In genomic region chr5:146290318-146290717, GRCh38 we compare ENCODE assay signal across 2 cellular contexts.
TF ChIP-seq lines count a peak whose summit lies in the region.

No MANE protein-coding gene starts in this region.

TF ChIP-seq in liver, 16 proteins besides CTCF, POLR2A, EP300 and RAD21:
- TF ChIP-seq REST (IDR thresholded peaks at IDR 0.05) (no peak), NR2F2 (IDR thresholded peaks at IDR 0.05) (no peak), TAF1 (conservative IDR thresholded peaks at IDR 0.05) (no peak), RXRA (IDR thresholded peaks at IDR 0.05) (peak; percentile 85 to 94), ATF3 (IDR thresholded peaks at IDR 0.05) (no peak), HNF4A (conservative IDR thresholded peaks at IDR 0.05) (peak; percentile 22 to 34), SP1 (IDR thresholded peaks at IDR 0.05) (peak; percentile 40), HNF4G (IDR thresholded peaks at IDR 0.05) (no peak), MAX (IDR thresholded peaks at IDR 0.05) (no peak), YY1 (IDR thresholded peaks at IDR 0.05) (peak; percentile 38), JUND (IDR thresholded peaks at IDR 0.05) (no peak), FOXA2 (IDR thresholded peaks at IDR 0.05) (no peak), EGR1 (IDR thresholded peaks at IDR 0.05; ENCODE audit: low read depth in 2 of 2) (no peak), FOXA1 (IDR thresholded peaks at IDR 0.05) (no peak), GABPA (IDR thresholded peaks at IDR 0.05 in 1 of 2, conservative IDR thresholded peaks at IDR 0.05 in 1 of 2) (no peak), ZBTB33 (IDR thresholded peaks at IDR 0.05) (peak; percentile 27)

TF ChIP-seq in HepG2, 621 proteins besides CTCF, POLR2A, EP300 and RAD21 (continued from another document):
- TF ChIP-seq TFE3 (CRISPR knock-in tag; IDR thresholded peaks at IDR 0.05) (no peak), TIGD3 (CRISPR knock-in tag; IDR thresholded peaks at IDR 0.05; ENCODE audit: borderline replicate concordance) (no peak), RARA (CRISPR knock-in tag; IDR thresholded peaks at IDR 0.05) (no peak), ZBTB49 (CRISPR knock-in tag; IDR thresholded peaks at IDR 0.05; ENCODE audit: borderline replicate concordance) (no peak), HMGXB3 (CRISPR knock-in tag; IDR thresholded peaks at IDR 0.05; ENCODE audit: borderline replicate concordance) (no peak), ZNF281 (CRISPR knock-in tag; IDR thresholded peaks at IDR 0.05; ENCODE audit: borderline replicate concordance) (no peak), ZNF768 (CRISPR knock-in tag; IDR thresholded peaks at IDR 0.05) (no peak), ZC3H4 (CRISPR knock-in tag; IDR thresholded peaks at IDR 0.05; ENCODE audit: borderline replicate concordance) (no peak)
